ENCODE assay signal across 24 cellular contexts in the genomic region with DNA sequence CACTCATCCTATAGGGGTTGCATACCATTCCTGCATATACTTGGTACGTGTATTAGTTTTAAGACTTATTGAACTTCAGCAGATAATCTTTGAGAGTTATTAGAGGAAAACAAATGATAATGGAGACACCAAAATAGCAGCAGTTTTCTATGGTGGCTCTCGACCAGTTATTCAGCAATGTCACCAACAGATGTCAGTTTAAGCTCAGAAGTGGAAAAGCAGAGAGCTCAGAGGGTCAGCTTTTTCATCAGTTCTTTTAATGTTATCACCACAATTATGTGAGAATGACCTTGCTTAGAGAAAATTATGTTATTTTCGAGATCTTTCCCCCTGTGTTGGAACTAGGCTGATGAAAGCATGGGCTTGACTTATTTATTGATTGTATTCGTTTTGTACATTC. TPM values are rescaled to one million over a fixed set of nuclear protein-coding genes. Genes with fewer than 3 reads are reported as not detected.
A peak's percentile ranks its signal among the peaks of the same experiment; 100 is the strongest.
DNase-seq lines count a peak whose midpoint lies in the region; ATAC-seq and TF ChIP-seq lines count a peak whose summit lies in the region.
"Had no signal": no experiment of that assay in that cellular context is flagged by ENCODE, and none has a peak within 500 bp of the region (broad histone marks: within the 10 kb centered on the region; RNA-seq: fewer than 3 reads in every experiment).

No MANE protein-coding gene starts in this region.

- peaks cover 61 to 62% of the 10 kb centered on the region in 2 experiments for H3K36me3 ChIP-seq in HEK293 (ENCODE audit: control insufficient read depth in 2 of 2, insufficient read depth in 1 of 2, low read length in 2 of 2)
- H3K36me3 ChIP-seq: ovary had no signal

- peak; percentile 9 for DNase-seq in COR-L47 (lab: John Stamatoyannopoulos, UW)
- DNase-seq in cerebellum (ENCODE audit: low spot score) = peak; percentile 50
- peak; percentile 62 for DNase-seq in medulla oblongata (ENCODE audit: extremely low spot score)
- no peak for DNase-seq in NCI-H510A (lab: John Stamatoyannopoulos, UW)
- DNase-seq: activated CD4-positive, alpha-beta T cell treated with anti-CD3 and anti-CD28 coated beads, Interleukin-2, amount 50 U/mL, for 4 hours; activated CD8-positive, alpha-beta memory T cell treated with anti-CD3 and anti-CD28 coated beads, Interleukin-2, amount 50 U/mL, for 4 hours; activated naive CD8-positive, alpha-beta T cell treated with anti-CD3 and anti-CD28 coated beads, Interleukin-2, amount 10 ng/mL, durations not matched to agents 7 days and 5 days; GOT3; kidney glomerular epithelial cell; mesenchymal stem cell; MM.1S; naive B cell; NCI-H1436; ovary; Peyer's patch; right cardiac atrium; stimulated activated CD4-positive, alpha-beta T cell treated with anti-CD3 and anti-CD28 coated beads, Interleukin-12 subunit alpha, Interleukin-12 subunit beta, amount 100 ng/mL, for 4 hours; stimulated activated CD4-positive, alpha-beta T cell treated with anti-CD3 and anti-CD28 coated beads, Interleukin-4, amount 100 ng/mL, for 4 hours; stimulated activated naive CD8-positive, alpha-beta T cell treated with anti-CD3 and anti-CD28 coated beads, Interleukin-15, Interleukin-2, amounts not matched to agents 100 U/mL and 50 U/mL, for 24 hours; tibial artery had no signal

- H3K27ac ChIP-seq in HEK293 (ENCODE audit: extremely low read depth, low read depth, low read length) = no peak overlapping the region
- H3K27ac ChIP-seq: ovary, Peyer's patch, tibial artery had no signal

- H3K4me1 ChIP-seq in HEK293 (ENCODE audit: control insufficient read depth, insufficient read depth, low read length) = no peaks in the 10 kb centered on the region
- H3K4me1 ChIP-seq: Peyer's patch, tibial artery had no signal

- 0 out of 2 replicates have a peak, but pooled peaks have one; percentile 12 for TF ChIP-seq CTCF in HEK293 (tag by site-specific recombination; IDR thresholded peaks at IDR 0.05)

- no peak for ATAC-seq in GM18502 (IDR thresholded peaks at IDR 0.05; ENCODE audit: poor library complexity, unreplicated experiment)
- ATAC-seq in HG02571 (IDR thresholded peaks at IDR 0.05; ENCODE audit: unreplicated experiment) = no peak
- ATAC-seq: right cardiac atrium; stimulated activated naive CD8-positive, alpha-beta T cell treated with anti-CD3 and anti-CD28 coated beads, Interleukin-15, Interleukin-2, amounts not matched to agents 100 U/mL and 50 U/mL, for 24 hours; WTC11 had no signal

- H3K9me3 ChIP-seq in HEK293 (ENCODE audit: control insufficient read depth, insufficient read depth, low read depth, low read length) = no peaks in the 10 kb centered on the region
- H3K9me3 ChIP-seq: ovary, Peyer's patch, tibial artery had no signal

- no peak overlapping the region for H3K4me3 ChIP-seq in HEK293 (ENCODE audit: low read depth, low read length)
- H3K4me3 ChIP-seq: ovary, Peyer's patch, tibial artery had no signal

- CTCF ChIA-PET in HEK293 (lab: Yijun Ruan, JAX) = interaction anchor here (0.6 to 1.0 kb wide), 4 partner anchors 11 to 645 kb away, joined by 3 to 6 read pairs (median 4); no protein-coding TSS in a partner anchor

- POLR2A ChIA-PET in HEK293 (lab: Yijun Ruan, JAX) = no interaction called here

TF ChIP-seq in HEK293, 187 proteins besides CTCF, POLR2A, EP300 and RAD21:
- TF ChIP-seq, protein P1, sequence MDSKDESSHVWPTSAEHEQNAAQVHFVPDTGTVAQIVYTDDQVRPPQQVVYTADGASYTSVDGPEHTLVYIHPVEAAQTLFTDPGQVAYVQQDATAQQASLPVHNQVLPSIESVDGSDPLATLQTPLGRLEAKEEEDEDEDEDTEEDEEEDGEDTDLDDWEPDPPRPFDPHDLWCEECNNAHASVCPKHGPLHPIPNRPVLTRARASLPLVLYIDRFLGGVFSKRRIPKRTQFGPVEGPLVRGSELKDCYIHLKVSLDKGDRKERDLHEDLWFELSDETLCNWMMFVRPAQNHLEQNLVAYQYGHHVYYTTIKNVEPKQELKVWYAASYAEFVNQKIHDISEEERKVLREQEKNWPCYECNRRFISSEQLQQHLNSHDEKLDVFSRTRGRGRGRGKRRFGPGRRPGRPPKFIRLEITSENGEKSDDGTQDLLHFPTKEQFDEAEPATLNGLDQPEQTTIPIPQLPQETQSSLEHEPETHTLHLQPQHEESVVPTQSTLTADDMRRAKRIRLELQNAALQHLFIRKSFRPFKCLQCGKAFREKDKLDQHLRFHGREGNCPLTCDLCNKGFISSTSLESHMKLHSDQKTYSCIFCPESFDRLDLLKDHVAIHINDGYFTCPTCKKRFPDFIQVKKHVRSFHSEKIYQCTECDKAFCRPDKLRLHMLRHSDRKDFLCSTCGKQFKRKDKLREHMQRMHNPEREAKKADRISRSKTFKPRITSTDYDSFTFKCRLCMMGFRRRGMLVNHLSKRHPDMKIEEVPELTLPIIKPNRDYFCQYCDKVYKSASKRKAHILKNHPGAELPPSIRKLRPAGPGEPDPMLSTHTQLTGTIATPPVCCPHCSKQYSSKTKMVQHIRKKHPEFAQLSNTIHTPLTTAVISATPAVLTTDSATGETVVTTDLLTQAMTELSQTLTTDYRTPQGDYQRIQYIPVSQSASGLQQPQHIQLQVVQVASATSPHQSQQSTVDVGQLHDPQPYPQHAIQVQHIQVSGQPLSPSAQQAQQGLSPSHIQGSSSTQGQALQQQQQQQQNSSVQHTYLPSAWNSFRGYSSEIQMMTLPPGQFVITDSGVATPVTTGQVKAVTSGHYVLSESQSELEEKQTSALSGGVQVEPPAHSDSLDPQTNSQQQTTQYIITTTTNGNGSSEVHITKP (tag by site-specific recombination; IDR thresholded peaks at IDR 0.05) = no peak
- TF ChIP-seq ZNF37A (tag by site-specific recombination; IDR thresholded peaks at IDR 0.05) = no peak
- no peak for TF ChIP-seq ZNF169 (tag by site-specific recombination; IDR thresholded peaks at IDR 0.05)
- no peak for TF ChIP-seq IKZF3 (tag by site-specific recombination; IDR thresholded peaks at IDR 0.05)
- no peak for TF ChIP-seq GLI4 (tag by site-specific recombination; IDR thresholded peaks at IDR 0.05)

RNA-seq across cellular contexts. Expression of gene PTPN11, which starts 32.0 kb away (rescaled TPM):
- total RNA-seq in cerebellum = 68.1 TPM

RNA-seq across cellular contexts. Expression of gene RPL6, which starts 41.3 kb away (rescaled TPM):
- 582 TPM for total RNA-seq in cerebellum
